Comparison of ENCODE assay signal across 22 cellular contexts in genomic region chr7:70791341-70791740, GRCh38.
"Had no signal": no experiment of that assay in that cellular context is flagged by ENCODE, and none has a peak within 500 bp of the region (broad histone marks: within the 10 kb centered on the region; RNA-seq: fewer than 3 reads in every experiment).

No MANE protein-coding gene starts in this region.

- H3K27ac Mint-ChIP-seq: nephron had no signal

- H3K4me3 Mint-ChIP-seq: naive B cell, nephron had no signal

- FAIRE-seq: endometrium, frontal cortex, small intestine had no signal

- H3K4me3 ChIP-seq: dorsolateral prefrontal cortex, heart left ventricle, lung, right atrium auricular region, stomach, thoracic aorta, transverse colon had no signal

- H3K27me3 ChIP-seq: dorsolateral prefrontal cortex, heart left ventricle, right atrium auricular region, stomach, transverse colon had no signal

- DNase-seq: cortex of kidney; dorsolateral prefrontal cortex; effector CD8-positive, alpha-beta T cell; heart left ventricle; hippocampal formation; left colon; left ventricle myocardium superior; mesendoderm; naive B cell; small intestine; stimulated activated CD4-positive, alpha-beta T cell treated with anti-CD3 and anti-CD28 coated beads, Interleukin-12 subunit alpha, Interleukin-12 subunit beta, amount 100 ng/mL, for 4 hours; stimulated activated naive CD4-positive, alpha-beta T cell; stomach; substantia nigra; transverse colon had no signal

- H3K9me3 ChIP-seq: heart left ventricle, right atrium auricular region, stomach, thoracic aorta, transverse colon had no signal

- H3K27me3 Mint-ChIP-seq: naive B cell had no signal

- H3K27ac ChIP-seq: dorsolateral prefrontal cortex, heart left ventricle, right atrium auricular region, stomach, thoracic aorta, transverse colon had no signal

- H3K4me1 Mint-ChIP-seq: naive B cell, nephron had no signal

- ATAC-seq: esophagus mucosa, heart left ventricle, left colon, left ventricle myocardium superior had no signal

- H3K4me1 ChIP-seq: heart left ventricle, right atrium auricular region, stomach, transverse colon had no signal

- H3K9me3 Mint-ChIP-seq: nephron had no signal
